ENCODE assay signal across 8 cellular contexts in genomic region chr3:129592362-129593150, GRCh38. TPM values are rescaled to one million over a fixed set of nuclear protein-coding genes. Genes with fewer than 3 reads are reported as not detected.
DNase-seq lines count a peak whose midpoint lies in the region; FAIRE-seq and TF ChIP-seq lines count a peak whose summit lies in the region.

No MANE protein-coding gene starts in this region.

- H3K79me2 ChIP-seq in H9 (ENCODE audit: insufficient read depth, low read length), result no peaks in the 10 kb centered on the region
- H3K79me2 ChIP-seq in astrocyte (ENCODE audit: insufficient read depth, low read length), result peaks cover 78% of the 10 kb centered on the region

- H3K36me3 ChIP-seq in astrocyte (ENCODE audit: insufficient read depth, low read length) (no peaks in the 10 kb centered on the region), skeletal muscle satellite cell (ENCODE audit: insufficient read depth, low read length) (no peaks in the 10 kb centered on the region)

- no peak overlapping the region for H3K23ac ChIP-seq in H9 (ENCODE audit: insufficient read length, low read depth, low read length)

- H3K9me3 ChIP-seq in H9 (ENCODE audit: control insufficient read depth, low read depth, low read length) (no peaks in the 10 kb centered on the region), astrocyte (ENCODE audit: insufficient read depth, low read depth, low read length) (no peaks in the 10 kb centered on the region), skeletal muscle satellite cell (replicated peaks; ENCODE audit: low read length) (no peaks in the 10 kb centered on the region)

- H2BK20ac ChIP-seq in H9 (ENCODE audit: low read depth, low read length, poor library complexity, severe bottlenecking), result no peak overlapping the region

- no peak overlapping the region for H3K4ac ChIP-seq in H9 (ENCODE audit: low read depth, low read length)

- H3K36me3 Mint-ChIP-seq in H9 (ENCODE audit: insufficient read depth in 1 of 3, low read depth in 3 of 3) (no peaks in the 10 kb centered on the region; a peak in 1 of 7 replicates), astrocyte (ENCODE audit: low read depth, unreplicated experiment) (peaks cover 3% of the 10 kb centered on the region), immature natural killer cell (no peaks in the 10 kb centered on the region)

- H3K56ac ChIP-seq in H9 (ENCODE audit: insufficient read length, low read depth, low read length), result no peak overlapping the region

- H3K4me1 ChIP-seq in H9 (ENCODE audit: insufficient read depth, low read length), result peaks cover 12% of the 10 kb centered on the region; the same call in 1 of the 2 replicates
- H3K4me1 ChIP-seq in astrocyte (ENCODE audit: insufficient read depth, low read length), result peaks cover 33% of the 10 kb centered on the region
- peaks cover 61% of the 10 kb centered on the region for H3K4me1 ChIP-seq in skeletal muscle satellite cell (ENCODE audit: control insufficient read depth, insufficient read depth, low read length)

- no peak overlapping the region for H4K91ac ChIP-seq in H9 (ENCODE audit: insufficient read length, low read depth, low read length)

- peak; percentile 68 for DNase-seq in H9
- no peak for DNase-seq in astrocyte (ENCODE audit: low read depth)
- no peak for DNase-seq in immature natural killer cell
- DNase-seq in RWPE1 (ENCODE audit: low spot score), result no peak
- no peak for DNase-seq in GM19239 (ENCODE audit: insufficient read length, low spot score)
- DNase-seq in GM10248 (ENCODE audit: extremely low spot score), result no peak
- no peak for DNase-seq in activated T-cell treated with anti-CD3 and anti-CD28 coated beads, Interleukin-2, amount 50 U/mL, for 1 hour

- H2AFZ ChIP-seq in H9 (ENCODE audit: low read length) (no peak overlapping the region), astrocyte (ENCODE audit: low read depth, low read length) (peak overlapping the region; percentile 59)

- H3K79me1 ChIP-seq in H9 (ENCODE audit: insufficient read depth, low read depth, low read length, poor library complexity, severe bottlenecking), result no peaks in the 10 kb centered on the region

- H3K9ac ChIP-seq in H9 (ENCODE audit: extremely low read depth, insufficient read length, low read length), result no peak overlapping the region
- H3K9ac ChIP-seq in astrocyte (ENCODE audit: low read length), result peak overlapping the region; percentile 46
- peak overlapping the region; percentile 25 for H3K9ac ChIP-seq in skeletal muscle satellite cell (ENCODE audit: low read depth, low read length)

- H3K4me1 Mint-ChIP-seq in H9, result peaks cover 44 to 65% of the 10 kb centered on the region in 2 experiments
- peaks cover 43% of the 10 kb centered on the region for H3K4me1 Mint-ChIP-seq in astrocyte (ENCODE audit: low read depth, unreplicated experiment)
- peaks cover 78 to 82% of the 10 kb centered on the region in 2 donors for H3K4me1 Mint-ChIP-seq in immature natural killer cell

- no peak for TF ChIP-seq CTCF in H9 (conservative IDR thresholded peaks at IDR 0.05)
- TF ChIP-seq CTCF in astrocyte (IDR thresholded peaks at IDR 0.05; ENCODE audit: insufficient read depth, low read depth, low read length), result no peak
- TF ChIP-seq CTCF in RWPE1 (conservative IDR thresholded peaks at IDR 0.05; ENCODE audit: low read depth), result no peak
- TF ChIP-seq CTCF in GM10248 (IDR thresholded peaks at IDR 0.05; ENCODE audit: control extremely low read depth, extremely low read depth, low read depth, missing control alignments), result no peak

- FAIRE-seq in astrocyte (lab: Jason Lieb, UNC) (no peak), GM19239 (lab: Jason Lieb, UNC) (no peak)

- H3K4me3 Mint-ChIP-seq in H9 (peak overlapping the region; percentile 33 to 67; a peak in 4 of 5 replicates), astrocyte (ENCODE audit: unreplicated experiment) (no peak overlapping the region), immature natural killer cell (peak overlapping the region; percentile 74 to 85 (median 80))

- no peak overlapping the region for H4K5ac ChIP-seq in H9 (ENCODE audit: insufficient read length, low read depth, low read length)

- H3T11ph ChIP-seq in H9 (ENCODE audit: low read length), result no peak overlapping the region

- H3K18ac ChIP-seq in H9 (ENCODE audit: insufficient read length, low read depth, low read length), result no peak overlapping the region

- CTCF ChIA-PET in RWPE1 (lab: Yijun Ruan, JAX), result no interaction called here
- CTCF ChIA-PET in GM10248 (lab: Yijun Ruan, JAX), result interaction anchor here (1.9 kb wide), 1 partner anchor 102 kb away, joined by 7 read pairs; no protein-coding TSS in a partner anchor

- no peak overlapping the region for H2BK120ac ChIP-seq in H9 (ENCODE audit: low read depth, low read length, poor library complexity, severe bottlenecking)

- no peak overlapping the region for H2AK5ac ChIP-seq in H9 (ENCODE audit: insufficient read length, low read length)

- H3K9me3 Mint-ChIP-seq in H9 (no peaks in the 10 kb centered on the region; a peak in 1 of 5 replicates), astrocyte (ENCODE audit: unreplicated experiment) (no peaks in the 10 kb centered on the region), immature natural killer cell (no peaks in the 10 kb centered on the region)

- H3K27me3 ChIP-seq in H9 (ENCODE audit: insufficient read depth, low read length) (no peaks in the 10 kb centered on the region), astrocyte (ENCODE audit: insufficient read depth, low read length) (no peaks in the 10 kb centered on the region), skeletal muscle satellite cell (ENCODE audit: control insufficient read depth, insufficient read depth, low read length) (no peaks in the 10 kb centered on the region)

- no peak overlapping the region for H2BK12ac ChIP-seq in H9 (ENCODE audit: insufficient read length, low read depth, low read length)

- H3K4me2 ChIP-seq in H9 (ENCODE audit: insufficient read depth, insufficient read length, low read length) (peak overlapping the region; percentile 28), astrocyte (ENCODE audit: low read length) (peak overlapping the region; percentile 40), skeletal muscle satellite cell (ENCODE audit: low read length) (peak overlapping the region; percentile 41)

- POLR2A ChIA-PET in RWPE1 (lab: Yijun Ruan, JAX; ENCODE audit: low non-redundant PET) (no interaction called here), GM10248 (lab: Yijun Ruan, JAX) (no interaction called here)

- H3K27ac Mint-ChIP-seq in H9 (peak overlapping the region in 2 of 3 experiments; percentile 89 to 92; a peak in 4 of 7 replicates), astrocyte (ENCODE audit: unreplicated experiment) (peak overlapping the region; percentile 88), immature natural killer cell (peak overlapping the region; percentile 88 to 94 (median 92))

- no peak overlapping the region for H2BK5ac ChIP-seq in H9 (ENCODE audit: insufficient read length, low read length)

- H3K4me3 ChIP-seq in astrocyte (ENCODE audit: insufficient read depth, low read depth, low read length) (no peak overlapping the region), skeletal muscle satellite cell (ENCODE audit: low read length) (no peak overlapping the region)

- WGBS in H9 (ENCODE audit: extremely low coverage, insufficient read length, low lambda C conversion rate), result no CpG with 5 or more reads among the region's 26 CpGs

- H4K20me1 ChIP-seq in H9 (ENCODE audit: control insufficient read depth, insufficient read depth, insufficient read length) (no peaks in the 10 kb centered on the region), astrocyte (ENCODE audit: insufficient read depth, low read length) (peaks cover 6% of the 10 kb centered on the region)

- no peak overlapping the region for H3K27ac ChIP-seq in H9 (ENCODE audit: insufficient read length, low read depth, low read length)
- H3K27ac ChIP-seq in astrocyte (ENCODE audit: low read depth, low read length), result peak overlapping the region; percentile 40
- H3K27ac ChIP-seq in RWPE1, result no peak overlapping the region

- no peaks in the 10 kb centered on the region for H3K27me3 Mint-ChIP-seq in H9 (ENCODE audit: low read depth)
- no peaks in the 10 kb centered on the region for H3K27me3 Mint-ChIP-seq in astrocyte (ENCODE audit: low read depth, unreplicated experiment)
- H3K27me3 Mint-ChIP-seq in immature natural killer cell (ENCODE audit: low read depth in 3 of 3), result peaks cover 12 to 19% (median 13%) of the 10 kb centered on the region in 3 donors

- peak overlapping the region; percentile 16; the same call in 1 of the 2 replicates for H3K14ac ChIP-seq in H9 (ENCODE audit: insufficient read depth, low read length)

- no peak overlapping the region for H2BK15ac ChIP-seq in H9 (ENCODE audit: low read depth, low read length)

- no peak overlapping the region for H4K8ac ChIP-seq in H9 (replicated peaks; ENCODE audit: insufficient read length, low read depth, low read length)

- no peaks in the 10 kb centered on the region for H3K23me2 ChIP-seq in H9 (ENCODE audit: insufficient read length, low read depth, low read length, poor library complexity, severe bottlenecking)

RNA-seq across cellular contexts. Expression of gene PLXND1, which starts 13.9 kb away (rescaled TPM):
- total RNA-seq in H9 (2021), result 48.4 and 50.9 TPM in 2 replicates
- total RNA-seq in astrocyte, result 184 and 188 TPM in 2 replicates
- polyA plus RNA-seq in immature natural killer cell, result 10 to 100 TPM in 1 of 3 donors, 1 to 10 TPM in 2; 3.1 to 30.2 (median 6.1) TPM
- total RNA-seq in skeletal muscle satellite cell (2012; rRNA removed), result 41.7 and 52.2 TPM in 2 replicates

RNA-seq across cellular contexts. Expression of gene H1-8, which starts 49.6 kb away (rescaled TPM):
- total RNA-seq in H9 (2021), result not detected in 2 replicates
- not detected in 2 replicates for total RNA-seq in astrocyte
- not detected for polyA plus RNA-seq in immature natural killer cell
- not detected in 2 replicates for total RNA-seq in skeletal muscle satellite cell (2012; rRNA removed)
